In the genomic region with DNA sequence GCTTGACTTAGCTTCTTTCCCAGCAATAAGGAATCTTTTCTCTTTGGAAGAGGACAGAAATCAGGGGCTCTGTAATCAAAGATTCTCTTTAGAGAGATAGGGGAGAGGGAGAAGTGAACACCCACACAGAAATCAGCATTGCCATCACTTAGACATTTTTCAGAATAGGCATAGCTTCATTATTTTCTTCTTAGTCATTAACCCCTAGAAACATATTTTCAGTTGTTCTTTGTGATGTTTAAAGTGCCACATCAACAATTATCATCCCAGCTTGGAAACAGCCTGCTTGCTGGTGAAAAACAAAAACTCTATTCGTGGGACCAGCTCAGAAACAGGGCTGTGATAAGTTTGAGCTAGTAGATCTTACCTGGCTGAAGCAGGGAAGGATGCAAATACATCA, we compare ENCODE assay signal across 20 cellular contexts.
"Had no signal": no experiment of that assay in that cellular context is flagged by ENCODE, and none has a peak within 500 bp of the region (broad histone marks: within the 10 kb centered on the region; RNA-seq: fewer than 3 reads in every experiment).

No MANE protein-coding gene starts in this region.

- H2AFZ ChIP-seq: hepatocyte, neural progenitor cell had no signal

- DNase-seq: foreskin keratinocyte; head of caudate nucleus; left colon; left ventricle myocardium superior; mesendoderm; mucosa of descending colon; natural killer cell; nucleus accumbens; ovary; sigmoid colon; stimulated activated CD4-positive, alpha-beta T cell treated with anti-CD3 and anti-CD28 coated beads, Interleukin-4, amount 100 ng/mL, for 1 hour; stimulated activated CD8-positive, alpha-beta memory T cell treated with anti-CD3 and anti-CD28 coated beads, Interleukin-4, amount 100 ng/mL, for 48 hours; tibial artery; upper lobe of left lung; uterus had no signal

- H3K27ac ChIP-seq: foreskin keratinocyte, hepatocyte, neural progenitor cell, ovary, right atrium auricular region, sigmoid colon, tibial artery, upper lobe of left lung, uterus had no signal

- H3K9me3 ChIP-seq: mucosa of descending colon, ovary, right atrium auricular region, sigmoid colon, tibial artery, upper lobe of left lung, uterus had no signal

- H3K36me3 ChIP-seq: neural progenitor cell, ovary, right atrium auricular region, sigmoid colon, tibial artery, upper lobe of left lung, uterus had no signal

- H3K4me2 ChIP-seq: hepatocyte, neural progenitor cell had no signal

- H3K4me3 ChIP-seq: hepatocyte, lung, mucosa of descending colon, neural progenitor cell, ovary, right atrium auricular region, sigmoid colon, tibial artery, upper lobe of left lung, uterus had no signal

- ATAC-seq: foreskin keratinocyte; left colon; left ventricle myocardium superior; mucosa of descending colon; natural killer cell; stimulated activated memory B cell treated with anti-CD40 and anti-IgM and Interleukin-4, amounts not matched to agents 10 μg/mL and 1 μg/mL and 100 μg/mL, for 72 hours had no signal

- H3K4me1 ChIP-seq: neural progenitor cell had no signal

- H3K9ac ChIP-seq: neural progenitor cell had no signal

- H3K27me3 ChIP-seq: foreskin keratinocyte, hepatocyte, neural progenitor cell, ovary, right atrium auricular region, sigmoid colon, tibial artery, upper lobe of left lung, uterus had no signal
